Comparison of ENCODE assay signal across 15 cellular contexts in genomic region chr3:149197669-149198068, GRCh38. TPM values are rescaled to one million over a fixed set of nuclear protein-coding genes. Genes with fewer than 3 reads are reported as not detected.
DNase-seq lines count a peak whose midpoint lies in the region; ATAC-seq and TF ChIP-seq lines count a peak whose summit lies in the region.
"Had no signal": no experiment of that assay in that cellular context is flagged by ENCODE, and none has a peak within 500 bp of the region (broad histone marks: within the 10 kb centered on the region; RNA-seq: fewer than 3 reads in every experiment).

No MANE protein-coding gene starts in this region.

- H3F3A ChIP-seq in GM23338 (replicated peaks; ENCODE audit: low read depth), result no peaks in the 10 kb centered on the region

- H3K9me2 ChIP-seq in GM23338 (ENCODE audit: insufficient read depth), result no peaks in the 10 kb centered on the region
- H3K9me2 ChIP-seq: SK-N-SH had no signal

- peaks cover 3% of the 10 kb centered on the region; the same call in 1 of the 3 replicates for H3K36me3 Mint-ChIP-seq in GM23338 (ENCODE audit: low read depth)
- H3K36me3 Mint-ChIP-seq in nephron progenitor cell (ENCODE audit: low read depth), result no peaks in the 10 kb centered on the region
- no peaks in the 10 kb centered on the region for H3K36me3 Mint-ChIP-seq in T-helper 17 cell (ENCODE audit: low read depth)

- H3K36me3 ChIP-seq in GM23338 (ENCODE audit: insufficient read depth) (no peaks in the 10 kb centered on the region), OCI-LY3 (replicated peaks; ENCODE audit: low read depth, low read length) (no peaks in the 10 kb centered on the region), left lung (no peaks in the 10 kb centered on the region), body of pancreas (replicated peaks in 1 of 2; ENCODE audit: insufficient read depth in 1 of 2, low read depth in 2 of 2) (no peaks in the 10 kb centered on the region)

- H3K4me1 ChIP-seq in GM23338 (ENCODE audit: insufficient read depth) (peaks cover 34% of the 10 kb centered on the region), OCI-LY3 (ENCODE audit: low read length) (peaks cover 26% of the 10 kb centered on the region), left lung (peaks cover 3% of the 10 kb centered on the region in 2 donors), body of pancreas (no peaks in the 10 kb centered on the region)

- peak overlapping the region; percentile 66 for H3K4me3 Mint-ChIP-seq in GM23338
- H3K4me3 Mint-ChIP-seq in nephron progenitor cell, result peak overlapping the region; percentile 88
- no peak overlapping the region for H3K4me3 Mint-ChIP-seq in T-helper 17 cell
- H3K4me3 Mint-ChIP-seq: activated CD4-positive, alpha-beta T cell treated with anti-CD3 and anti-CD28 coated beads, Interleukin-2, amount 10 ng/mL, durations not matched to agents 24 days and 14 days had no signal

- H3K27ac ChIP-seq in GM23338 (ENCODE audit: low read depth) (peak overlapping the region; percentile 100), OCI-LY3 (ENCODE audit: low read length) (no peak overlapping the region), left lung (no peak overlapping the region), body of pancreas (no peak overlapping the region)

- no peaks in the 10 kb centered on the region for H3K27me3 ChIP-seq in GM23338 (ENCODE audit: insufficient read depth)
- H3K27me3 ChIP-seq in OCI-LY3 (ENCODE audit: low read depth, low read length), result peaks cover 9% of the 10 kb centered on the region; the same call in 1 of the 2 replicates
- no peaks in the 10 kb centered on the region for H3K27me3 ChIP-seq in left lung
- H3K27me3 ChIP-seq in body of pancreas, result no peaks in the 10 kb centered on the region

- TF ChIP-seq POLR2A in body of pancreas (IDR thresholded peaks at IDR 0.05), result no peak

- intact Hi-C loops in left lung (cut with DNase I) (no loop called here), body of pancreas (cut with DNase I) (no loop called here)

- peak; percentile 55 for DNase-seq in GM23338 (ENCODE audit: low spot score)
- DNase-seq in fibroblast of villous mesenchyme (ENCODE audit: low read depth), result no peak
- DNase-seq in nephron progenitor cell, result peak; percentile 17
- no peak for DNase-seq in left lung
- DNase-seq in body of pancreas, result no peak
- no peak for DNase-seq in T-helper 17 cell
- no peak for DNase-seq in activated CD4-positive, alpha-beta T cell treated with anti-CD3 and anti-CD28 coated beads, Interleukin-2, amount 50 U/mL, for 48 hours
- DNase-seq: activated CD4-positive, alpha-beta T cell treated with anti-CD3 and anti-CD28 coated beads, Interleukin-2, amount 10 ng/mL, durations not matched to agents 24 days and 14 days; activated naive CD4-positive, alpha-beta T cell treated with anti-CD3 and anti-CD28 coated beads, Interleukin-2, amount 50 U/mL, for 16 hours; H7; MV-4-11; NCI-H524; SK-N-SH; small intestine had no signal

- 41 to 73% methylated on average over 5 of the region's 5 CpGs for WGBS in body of pancreas, 2 donors

- peak overlapping the region; percentile 70 for H3K4me2 ChIP-seq in GM23338
- H3K4me2 ChIP-seq in OCI-LY3 (ENCODE audit: low read length), result peak overlapping the region; percentile 11; the same call in 1 of the 2 replicates
- H3K4me2 ChIP-seq: SK-N-SH had no signal

- H4K20me1 ChIP-seq in GM23338 (replicated peaks; ENCODE audit: insufficient read depth), result no peaks in the 10 kb centered on the region
- no peaks in the 10 kb centered on the region for H4K20me1 ChIP-seq in OCI-LY3 (ENCODE audit: insufficient read depth, low read length)

- peak overlapping the region; percentile 40 for H3K4me3 ChIP-seq in GM23338
- H3K4me3 ChIP-seq in OCI-LY3 (ENCODE audit: low read length), result no peak overlapping the region
- H3K4me3 ChIP-seq in fibroblast of villous mesenchyme (ENCODE audit: low read depth, low read length), result peak overlapping the region; percentile 36
- no peak overlapping the region for H3K4me3 ChIP-seq in left lung
- no peak overlapping the region for H3K4me3 ChIP-seq in body of pancreas

- no peak overlapping the region for H2AFZ ChIP-seq in GM23338
- H2AFZ ChIP-seq in OCI-LY3 (ENCODE audit: low read depth, low read length), result no peak overlapping the region

- H3K9me3 Mint-ChIP-seq in GM23338 (no peaks in the 10 kb centered on the region), nephron progenitor cell (no peaks in the 10 kb centered on the region)
- H3K9me3 Mint-ChIP-seq: activated CD4-positive, alpha-beta T cell treated with anti-CD3 and anti-CD28 coated beads, Interleukin-2, amount 10 ng/mL, durations not matched to agents 24 days and 14 days had no signal

- H3K27ac Mint-ChIP-seq in GM23338, result peak overlapping the region; percentile 98
- no peak overlapping the region for H3K27ac Mint-ChIP-seq in nephron progenitor cell
- no peak overlapping the region for H3K27ac Mint-ChIP-seq in T-helper 17 cell
- H3K27ac Mint-ChIP-seq: activated CD4-positive, alpha-beta T cell treated with anti-CD3 and anti-CD28 coated beads, Interleukin-2, amount 10 ng/mL, durations not matched to agents 24 days and 14 days had no signal

- TF ChIP-seq CTCF in GM23338 (conservative IDR thresholded peaks at IDR 0.05; ENCODE audit: low read depth in 2 of 2) (no peak), OCI-LY3 (IDR thresholded peaks at IDR 0.05; ENCODE audit: low read depth, low read length) (no peak), fibroblast of villous mesenchyme (IDR thresholded peaks at IDR 0.05; ENCODE audit: insufficient read depth, low read depth, low read length) (no peak), nephron progenitor cell (IDR thresholded peaks at IDR 0.05) (no peak), left lung (IDR thresholded peaks at IDR 0.05) (no peak), body of pancreas (IDR thresholded peaks at IDR 0.05) (no peak)

- H3K27me3 Mint-ChIP-seq in GM23338 (ENCODE audit: insufficient read depth, low read depth, poor library complexity), result peaks cover 15% of the 10 kb centered on the region
- H3K27me3 Mint-ChIP-seq in nephron progenitor cell (ENCODE audit: low read depth, poor library complexity), result peaks cover 9% of the 10 kb centered on the region
- peaks cover 17% of the 10 kb centered on the region for H3K27me3 Mint-ChIP-seq in T-helper 17 cell

- ATAC-seq in GM23338 (peak; percentile 52), left lung (no peak), body of pancreas (no peak), T-helper 17 cell (no peak)

- H3K9me3 ChIP-seq in OCI-LY3 (ENCODE audit: insufficient read depth, low read length) (no peaks in the 10 kb centered on the region), left lung (no peaks in the 10 kb centered on the region), body of pancreas (no peaks in the 10 kb centered on the region), T-helper 17 cell (ENCODE audit: control insufficient read depth, low read length, poor library complexity, severe bottlenecking) (no peaks in the 10 kb centered on the region)
- H3K9me3 ChIP-seq: SK-N-SH had no signal

- H3K9ac ChIP-seq in OCI-LY3 (ENCODE audit: low read length), result no peak overlapping the region
- H3K9ac ChIP-seq: SK-N-SH had no signal

- H3K4me1 Mint-ChIP-seq in GM23338 (peaks cover 65% of the 10 kb centered on the region), nephron progenitor cell (peaks cover 21% of the 10 kb centered on the region), T-helper 17 cell (no peaks in the 10 kb centered on the region)

- no peaks in the 10 kb centered on the region for H3K79me2 ChIP-seq in GM23338 (replicated peaks; ENCODE audit: insufficient read depth)
- H3K79me2 ChIP-seq in OCI-LY3 (ENCODE audit: low read length), result no peaks in the 10 kb centered on the region

TF ChIP-seq in GM23338, 12 proteins besides CTCF, POLR2A, EP300 and RAD21 (continues in another document):
- TF ChIP-seq POLR2AphosphoS5 (IDR thresholded peaks at IDR 0.05; ENCODE audit: low read depth), result peak; percentile 59
- peak; percentile 34; the same call in 1 of the 2 replicates for TF ChIP-seq CREB1 (CRISPR knock-in tag; IDR thresholded peaks at IDR 0.05; ENCODE audit: low read depth)
- no peak for TF ChIP-seq EZH2 (IDR thresholded peaks at IDR 0.05; ENCODE audit: low read depth, unreplicated experiment)
- TF ChIP-seq NANOG (IDR thresholded peaks at IDR 0.05; ENCODE audit: borderline replicate concordance), result peak; percentile 85
- peak; percentile 79 for TF ChIP-seq ETS1 (IDR thresholded peaks at IDR 0.05)

RNA-seq across cellular contexts. Expression of gene CP, which starts 24.0 kb away (rescaled TPM):
- 2.8 and 3.3 TPM in 2 replicates for total RNA-seq in GM23338 (2014; rRNA removed; shearing (Covaris generic))
- 2.3 and 3.6 TPM in 2 replicates for polyA plus RNA-seq in GM23338 (2016; fragmentation: Nextera tagmentation; extraction: Ambion mirVana)
- under 0.01 TPM in 1 of 2 replicates, not detected in the other for total RNA-seq in fibroblast of villous mesenchyme
- total RNA-seq in left lung, result 10 to 100 TPM in 1 of 2 donors, 1 to 10 TPM in 1; 5.8 to 15.4 TPM
- total RNA-seq in body of pancreas, result 10 to 100 TPM in 1 of 2 donors, 1 to 10 TPM in 1; 5.7 to 11.5 TPM
- not detected for total RNA-seq in T-helper 17 cell
- total RNA-seq: activated CD4-positive, alpha-beta T cell treated with anti-CD3 and anti-CD28 coated beads, Interleukin-2, amount 10 ng/mL, durations not matched to agents 24 days and 14 days had no signal
- polyA plus RNA-seq: SK-N-SH had no signal

Comparison
In these comparisons a context has a peak if more than half of its experiments do, and no peak if none do; other contexts are left out.
1. DNase-seq: peak in GM23338 (single experiment) and nephron progenitor cell (single experiment); none in fibroblast of villous mesenchyme (single experiment), left lung (0 of 2), body of pancreas (0 of 4), T-helper 17 cell (0 of 3) and activated CD4-positive, alpha-beta T cell treated with anti-CD3 and anti-CD28 coated beads, Interleukin-2, amount 50 U/mL, for 48 hours (0 of 2).
2. H3K4me3 ChIP-seq: peak in GM23338 (single experiment) and fibroblast of villous mesenchyme (single experiment); none in OCI-LY3 (single experiment), left lung (0 of 2) and body of pancreas (0 of 2).